ENCODE assay signal across 8 cellular contexts in the genomic region with DNA sequence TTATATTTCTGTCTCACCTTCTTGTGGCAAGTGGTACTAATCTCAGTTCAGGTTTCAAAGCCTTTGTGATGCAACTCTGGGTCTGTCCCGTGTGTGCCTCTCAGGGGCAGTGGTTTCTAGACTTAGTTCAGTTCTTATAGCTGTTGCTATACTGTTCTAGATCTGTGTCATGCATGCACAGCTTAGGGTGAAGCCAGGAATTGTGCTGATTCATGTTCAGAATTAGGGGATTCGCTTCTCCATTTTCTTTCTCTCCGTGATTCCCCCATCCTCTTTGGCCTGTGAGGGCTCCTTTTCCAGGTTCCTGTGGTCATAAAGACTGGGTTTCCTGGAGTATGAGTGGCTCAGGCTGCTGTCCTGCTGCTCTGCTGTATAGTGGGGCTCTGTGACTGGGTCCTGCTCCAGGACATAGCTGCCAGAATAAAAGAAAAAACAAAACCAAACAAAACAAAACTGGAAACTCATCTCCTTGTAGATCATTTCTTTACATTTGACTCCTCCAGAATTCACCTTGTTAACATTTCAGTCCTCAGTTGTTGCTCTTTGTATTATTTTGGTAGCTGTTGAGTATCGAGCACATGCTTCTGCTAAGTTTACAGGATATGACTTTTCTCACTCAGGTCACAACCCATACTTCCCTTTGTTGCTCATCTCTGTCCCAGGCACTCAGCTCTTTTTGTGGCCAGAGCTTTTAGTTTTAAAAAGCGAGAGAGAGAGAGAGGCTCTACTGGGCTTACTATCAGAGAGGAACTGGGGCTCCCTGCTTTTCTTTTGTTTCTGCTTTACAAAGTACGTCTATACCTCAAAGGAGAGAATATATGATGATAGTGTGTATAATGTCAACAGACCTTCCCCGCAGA. TPM values are rescaled to one million over a fixed set of nuclear protein-coding genes. Genes with fewer than 3 reads are reported as not detected.
A peak's percentile ranks its signal among the peaks of the same experiment; 100 is the strongest.
DNase-seq lines count a peak whose midpoint lies in the region; ATAC-seq and TF ChIP-seq lines count a peak whose summit lies in the region.

No MANE protein-coding gene starts in this region.

- H3K27me3 ChIP-seq in Panc1 (ENCODE audit: control insufficient read depth, insufficient read depth, low read length) (no peaks in the 10 kb centered on the region), mammary epithelial cell (ENCODE audit: insufficient read depth, low read length) (no peaks in the 10 kb centered on the region), upper lobe of right lung (no peaks in the 10 kb centered on the region), tibial nerve (no peaks in the 10 kb centered on the region)

- peak overlapping the region; percentile 25 for H3K4me3 Mint-ChIP-seq in memory B cell

- no peak overlapping the region for H2AFZ ChIP-seq in mammary epithelial cell (ENCODE audit: low read depth, low read length)

- TF ChIP-seq POLR2A in tibial nerve (IDR thresholded peaks at IDR 0.05): no peak

- TF ChIP-seq CTCF in Panc1 (IDR thresholded peaks at IDR 0.05): no peak
- TF ChIP-seq CTCF in mammary epithelial cell (conservative IDR thresholded peaks at IDR 0.05 in 1 of 2, IDR thresholded peaks at IDR 0.05 in 1 of 2; ENCODE audit: extremely low read depth in 1 of 2, insufficient read depth in 1 of 2, low read depth in 1 of 2, low read length in 2 of 2): no peak
- no peak for TF ChIP-seq CTCF in upper lobe of right lung (IDR thresholded peaks at IDR 0.05)
- no peak for TF ChIP-seq CTCF in tibial nerve (IDR thresholded peaks at IDR 0.05)

- H3K4me3 ChIP-seq in Panc1 (ENCODE audit: low read depth in 2 of 2, low read length in 2 of 2) (peak overlapping the region; percentile 17 to 40; a peak in 3 of 4 replicates), mammary epithelial cell (replicated peaks in 1 of 3; ENCODE audit: insufficient read depth in 1 of 3, low read depth in 2 of 3, low read length in 3 of 3) (no peak overlapping the region), upper lobe of right lung (no peak overlapping the region), tibial nerve (no peak overlapping the region)

- dilution Hi-C loops in mammary epithelial cell (cut with HindIII; ENCODE audit: low sequenced_read_pairs): no loop called here

- H3K4me1 Mint-ChIP-seq in memory B cell: no peaks in the 10 kb centered on the region

- ATAC-seq in Right ventricle myocardium inferior (peak; percentile 76), HG03039 (IDR thresholded peaks at IDR 0.05; ENCODE audit: unreplicated experiment) (peak; percentile 93), Panc1 (peak; percentile 91), memory B cell (ENCODE audit: low read depth) (peak; percentile 53), upper lobe of right lung (peak; percentile 67)

- peak overlapping the region; percentile 13 for H3K4me2 ChIP-seq in mammary epithelial cell (ENCODE audit: insufficient read depth, low read depth, low read length)

- H3K4me1 ChIP-seq in Panc1 (ENCODE audit: control insufficient read depth, insufficient read depth, low read length) (peaks cover 14% of the 10 kb centered on the region), mammary epithelial cell (ENCODE audit: insufficient read depth, low read length) (peaks cover 12% of the 10 kb centered on the region), upper lobe of right lung (peaks cover 12% of the 10 kb centered on the region), tibial nerve (peaks cover 0 to 16% (median 3%) of the 10 kb centered on the region in 4 donors)

- no peak overlapping the region for H3K9ac ChIP-seq in mammary epithelial cell (ENCODE audit: insufficient read depth, low read length)

- H3K27ac ChIP-seq in Panc1 (ENCODE audit: low read length) (peak overlapping the region; percentile 75), mammary epithelial cell (ENCODE audit: insufficient read depth, low read depth, low read length) (no peak overlapping the region), upper lobe of right lung (no peak overlapping the region), tibial nerve (peak overlapping the region in 1 of 4 donors; percentile 10)

- no peak overlapping the region for H3K27ac Mint-ChIP-seq in memory B cell

- no peaks in the 10 kb centered on the region for H3K36me3 Mint-ChIP-seq in memory B cell

- WGBS in mammary epithelial cell (ENCODE audit: low coverage, missing lambda C conversion rate): 81% methylated on average over 7 of the region's 7 CpGs
- 57 to 61% methylated on average over 7 of the region's 7 CpGs for WGBS in tibial nerve, 2 donors

- H4K20me1 ChIP-seq in mammary epithelial cell (ENCODE audit: insufficient read depth, low read length): peaks cover 2% of the 10 kb centered on the region

- POLR2A ChIA-PET in Panc1 (lab: Charles Lee): no interaction called here

- H3K27me3 Mint-ChIP-seq in memory B cell: no peaks in the 10 kb centered on the region

- peaks cover 95% of the 10 kb centered on the region for H3K79me2 ChIP-seq in mammary epithelial cell (ENCODE audit: insufficient read depth, low read length)

- DNase-seq in Right ventricle myocardium inferior (ENCODE audit: missing footprints) (no peak), cardiac septum (ENCODE audit: low spot score) (no peak), Panc1 (ENCODE audit: low read depth, low spot score) (no peak), mammary epithelial cell (peak; percentile 48), memory B cell (ENCODE audit: low spot score in 2 of 2) (no peak), upper lobe of right lung (no peak), tibial nerve (ENCODE audit: low spot score in 2 of 2) (no peak)

- H3K9me3 Mint-ChIP-seq in memory B cell: peaks cover 2% of the 10 kb centered on the region

- CTCF ChIA-PET in Panc1 (lab: Charles Lee) (interaction anchor here (0.5 kb wide), 1 partner anchor 14 kb away, joined by 5 read pairs; no protein-coding TSS in a partner anchor), mammary epithelial cell (lab: Charles Lee; ENCODE audit: low non-redundant PET) (no interaction called here)

- no peaks in the 10 kb centered on the region for H3K36me3 ChIP-seq in Panc1 (ENCODE audit: control insufficient read depth, insufficient read depth, low read length)
- H3K36me3 ChIP-seq in mammary epithelial cell (ENCODE audit: insufficient read depth, low read length): no peaks in the 10 kb centered on the region
- no peaks in the 10 kb centered on the region for H3K36me3 ChIP-seq in upper lobe of right lung
- H3K36me3 ChIP-seq in tibial nerve: peaks cover 0 to 4% (median 0%) of the 10 kb centered on the region in 3 donors

- intact Hi-C loops in Right ventricle myocardium inferior (cut with DNase I) (loop anchor here (2.0 kb wide), 1 partner anchor 33 kb away; the partner anchor contains the start of gene CERS6), cardiac septum (cut with DNase I) (no loop called here), Panc1 (cut with micrococcal nuclease; ENCODE audit: unreplicated experiment) (no loop called here), mammary epithelial cell (cut with micrococcal nuclease) (loop anchor here (2.0 kb wide), 2 partner anchors 25 to 33 kb away; partner anchors contain the start of gene CERS6), upper lobe of right lung (cut with DNase I) (no loop called here)

- no peak for TF ChIP-seq EP300 in tibial nerve (IDR thresholded peaks at IDR 0.05)

- in situ Hi-C loops in Panc1 (cut with HindIII; ENCODE audit: low pct_unique_long_range_greater_than_20kb, low sequenced_read_pairs) (no loop called here), mammary epithelial cell (cut with MboI; ENCODE audit: low sequenced_read_pairs in 2 of 2) (no loop called here)

- H3K9me3 ChIP-seq in Panc1 (ENCODE audit: control insufficient read depth, insufficient read depth, low read depth, low read length) (no peaks in the 10 kb centered on the region), mammary epithelial cell (replicated peaks; ENCODE audit: insufficient read depth, low read length) (no peaks in the 10 kb centered on the region), upper lobe of right lung (no peaks in the 10 kb centered on the region), tibial nerve (no peaks in the 10 kb centered on the region)

- BruUV-seq in Panc1 (replicated peaks; lab: Mats Ljungman, UMichigan): no TSS peak
- BruUV-seq in mammary epithelial cell (replicated peaks; lab: Mats Ljungman, UMichigan): no TSS peak

RNA-seq across cellular contexts. Expression of gene CERS6, which starts 34.2 kb away (rescaled TPM):
- total RNA-seq in Right ventricle myocardium inferior (65.7 TPM), cardiac septum (58.6 TPM), Panc1 (2021; ENCODE audit: unreplicated experiment) (30.3 TPM), mammary epithelial cell (10 to 100 TPM; 34.9 to 74.5 TPM), upper lobe of right lung (17.8 TPM), tibial nerve (10 to 100 TPM; 37.7 to 38.7 (median 37.8) TPM)
- 12.3 TPM for polyA plus RNA-seq in Panc1 (2012; ENCODE audit: insufficient read length)
- polyA plus RNA-seq in mammary epithelial cell: 15.4 TPM
- polyA minus RNA-seq in mammary epithelial cell: 40.2 TPM

Comparison
In these comparisons a context has a peak if more than half of its experiments do, and no peak if none do; other contexts are left out.
1. intact Hi-C loops: an anchor here in Right ventricle myocardium inferior (2.0 kb wide) and mammary epithelial cell (2.0 kb wide); none called in cardiac septum, Panc1 and upper lobe of right lung.
2. H3K4me3 ChIP-seq: peak in Panc1 (2 of 2); none in mammary epithelial cell (0 of 3), upper lobe of right lung (single experiment) and tibial nerve (0 of 4).
3. Peak in every context shown above with its lines, with median percentiles within 50 percentile points of each other: ATAC-seq.